ENCODE assay signal across 19 cellular contexts in genomic region chr6:56815436-56815835, GRCh38.
DNase-seq lines count a peak whose midpoint lies in the region; ATAC-seq, FAIRE-seq and TF ChIP-seq lines count a peak whose summit lies in the region.
"Had no signal": no experiment of that assay in that cellular context is flagged by ENCODE, and none has a peak within 500 bp of the region (broad histone marks: within the 10 kb centered on the region; RNA-seq: fewer than 3 reads in every experiment).

No MANE protein-coding gene starts in this region.

- peak; percentile 41; the same call in 2 of the 3 replicates for ATAC-seq in SK-N-SH treated with all-trans-retinoic acid at 6 μM for 48 hours
- ATAC-seq in GM12878: peak; percentile 12; the same call in 1 of the 3 replicates
- ATAC-seq in psoas muscle: peak in 2 of 4 donors; percentile 49 to 52
- ATAC-seq: CD8-positive, alpha-beta T cell had no signal

- DNase-seq in SK-N-SH: no peak
- DNase-seq in HFFc6: no peak
- no peak for DNase-seq in GM12878 (ENCODE audit: low read depth, low spot score)
- DNase-seq in psoas muscle: no peak
- DNase-seq in DMS79 (lab: John Stamatoyannopoulos, UW): no peak
- DNase-seq in activated T-cell treated with anti-CD3 and anti-CD28 coated beads for 4 hours: no peak
- no peak for DNase-seq in GM03348 (ENCODE audit: low spot score)
- DNase-seq: CD8-positive, alpha-beta T cell; GF-D8; MV-4-11; NCI-H187 treated with DMSO at 0.1 percent for 48 hours; NCI-H2171; NCI-H446 treated with DMSO at 0.1 percent for 48 hours; NCI-H774 had no signal

- TF ChIP-seq POLR2A in GM12878 (IDR thresholded peaks at IDR 0.05; ENCODE audit: low read depth, low read length): no peak

- SMC1A ChIA-PET in GM12878 (lab: Charles Lee; ENCODE audit: uncharacterized antibody, unreplicated experiment): interaction anchor here (0.7 to 3.2 kb wide), 21 partner anchors 8 to 154 kb away, joined by 3 to 25 read pairs (median 4); no protein-coding TSS in a partner anchor

- intact Hi-C loops in GM12878 (cut with micrococcal nuclease; ENCODE audit: unreplicated experiment): no loop called here
- intact Hi-C loops in psoas muscle (cut with DNase I): no loop called here

- CTCF ChIA-PET in SK-N-SH (lab: Yijun Ruan, JAX): interaction anchor here (1.3 to 1.9 kb wide), 2 partner anchors 12 to 25 kb away, joined by 3 to 5 read pairs; no protein-coding TSS in a partner anchor
- CTCF ChIA-PET in GM12878 (lab: Yijun Ruan, JAX): interaction anchor here (1.0 to 1.4 kb wide), 5 partner anchors 9 to 115 kb away, joined by 3 to 6 read pairs (median 3); no protein-coding TSS in a partner anchor

- no peak overlapping the region for H2AFZ ChIP-seq in SK-N-SH (ENCODE audit: low read depth)
- no peak overlapping the region for H2AFZ ChIP-seq in GM12878 (ENCODE audit: control insufficient read depth, low read depth, low read length)

- FAIRE-seq in GM12878 (lab: Jason Lieb, UNC): no peak
- FAIRE-seq: HTR-8/SVneo had no signal

- no TSS peak for BruUV-seq in GM12878 (replicated peaks; lab: Mats Ljungman, UMichigan)

- H4K20me1 ChIP-seq in SK-N-SH (ENCODE audit: insufficient read depth) (peaks cover 93% of the 10 kb centered on the region), GM12878 (ENCODE audit: control insufficient read depth, insufficient read depth) (no peaks in the 10 kb centered on the region)

- no peaks in the 10 kb centered on the region for H3K9me2 ChIP-seq in SK-N-SH

- H3K4me2 ChIP-seq in SK-N-SH (no peak overlapping the region), GM12878 (ENCODE audit: control insufficient read depth, insufficient read depth) (no peak overlapping the region)
- H3K4me2 ChIP-seq: BLaER1 had no signal

- peaks cover 9 to 16% of the 10 kb centered on the region in 2 experiments; a peak in 3 of 4 replicates for H3K4me1 ChIP-seq in SK-N-SH (ENCODE audit: control insufficient read depth in 1 of 2, insufficient read depth in 2 of 2, low read depth in 1 of 2, low read length in 1 of 2)
- peaks cover 27% of the 10 kb centered on the region for H3K4me1 ChIP-seq in GM12878 (ENCODE audit: control insufficient read depth, insufficient read depth, low read length)
- peaks cover 71% of the 10 kb centered on the region for H3K4me1 ChIP-seq in psoas muscle
- H3K4me1 ChIP-seq: HAP-1 had no signal

- H3K36me3 Mint-ChIP-seq in HFFc6 (ENCODE audit: low read depth): no peaks in the 10 kb centered on the region; the same call in none of the 2 replicates
- H3K36me3 Mint-ChIP-seq: CD8-positive, alpha-beta T cell had no signal

- POLR2A ChIA-PET in SK-N-SH (lab: Yijun Ruan, JAX) (no interaction called here), GM12878 (lab: Charles Lee) (interaction anchor here (0.6 to 2.9 kb wide), 9 partner anchors 9 to 279 kb away, joined by 3 to 12 read pairs (median 4); no protein-coding TSS in a partner anchor)

- no peak overlapping the region for H3K4me3 ChIP-seq in SK-N-SH (ENCODE audit: low read depth in 2 of 2, low read length in 1 of 2)
- H3K4me3 ChIP-seq in GM12878: no peak overlapping the region
- peak overlapping the region; percentile 45 for H3K4me3 ChIP-seq in psoas muscle
- H3K4me3 ChIP-seq: BLaER1, HAP-1 had no signal

- H3K27ac ChIP-seq in SK-N-SH (ENCODE audit: low read depth in 2 of 2, low read length in 1 of 2) (no peak overlapping the region), GM12878 (ENCODE audit: control insufficient read depth, insufficient read depth) (no peak overlapping the region; the same call in 1 of the 2 replicates), psoas muscle (peak overlapping the region; percentile 78)
- H3K27ac ChIP-seq: BLaER1, HL-60 had no signal

- no peaks in the 10 kb centered on the region for H3K9me3 ChIP-seq in SK-N-SH
- H3K9me3 ChIP-seq in GM12878 (replicated peaks; ENCODE audit: control insufficient read depth, insufficient read depth, low read length): no peaks in the 10 kb centered on the region; the same call in 1 of the 3 replicates
- H3K9me3 ChIP-seq in psoas muscle: no peaks in the 10 kb centered on the region
- H3K9me3 ChIP-seq: BLaER1, HAP-1 had no signal

- peaks cover 69% of the 10 kb centered on the region for H3K4me1 Mint-ChIP-seq in HFFc6 (ENCODE audit: low read depth)

- H3K9ac ChIP-seq in SK-N-SH (no peak overlapping the region), GM12878 (ENCODE audit: control insufficient read depth, insufficient read depth, low read length) (no peak overlapping the region)
- H3K9ac ChIP-seq: BLaER1 had no signal

- peak overlapping the region; percentile 24; the same call in 1 of the 2 replicates for H3K27ac Mint-ChIP-seq in HFFc6
- H3K27ac Mint-ChIP-seq: CD8-positive, alpha-beta T cell had no signal

- in situ Hi-C loops in GM12878 (cut with MboI): no loop called here

- TF ChIP-seq EP300 in SK-N-SH (IDR thresholded peaks at IDR 0.05; ENCODE audit: borderline replicate concordance in 1 of 2, low read depth in 1 of 2, low read length in 1 of 2) (no peak), GM12878 (IDR thresholded peaks at IDR 0.05; ENCODE audit: borderline replicate concordance in 1 of 2, control insufficient read depth in 1 of 2, low read depth in 2 of 2, low read length in 2 of 2) (no peak)

- H3K79me2 ChIP-seq in SK-N-SH (ENCODE audit: insufficient read depth): peaks cover 100% of the 10 kb centered on the region
- peaks cover 84% of the 10 kb centered on the region for H3K79me2 ChIP-seq in GM12878 (ENCODE audit: control insufficient read depth, insufficient read depth, low read length)

- no peak for TF ChIP-seq CTCF in SK-N-SH (IDR thresholded peaks at IDR 0.05)
- no peak for TF ChIP-seq CTCF in HFFc6 (IDR thresholded peaks at IDR 0.05)
- no peak for TF ChIP-seq CTCF in GM12878 (IDR thresholded peaks at IDR 0.05 in 2 of 3, conservative IDR thresholded peaks at IDR 0.05 in 1 of 3; ENCODE audit: control insufficient read depth in 2 of 3, extremely low read depth in 1 of 3, insufficient read depth in 1 of 3, low read depth in 3 of 3, low read length in 3 of 3)
- no peak for TF ChIP-seq CTCF in psoas muscle (IDR thresholded peaks at IDR 0.05)

- H3K36me3 ChIP-seq in SK-N-SH (replicated peaks in 1 of 2; ENCODE audit: control insufficient read depth in 1 of 2, insufficient read depth in 2 of 2, low read length in 1 of 2) (peaks cover 0 to 26% of the 10 kb centered on the region in 2 experiments), GM12878 (ENCODE audit: control insufficient read depth in 2 of 2, insufficient read depth in 2 of 2, low read length in 1 of 2) (peaks cover 0 to 1% of the 10 kb centered on the region in 2 experiments; a peak in 1 of 4 replicates), psoas muscle (ENCODE audit: insufficient read depth in 1 of 2, low read depth in 1 of 2) (no peaks in the 10 kb centered on the region)
- H3K36me3 ChIP-seq: BLaER1, HAP-1 had no signal

- H3K27me3 ChIP-seq in SK-N-SH (ENCODE audit: insufficient read depth): no peaks in the 10 kb centered on the region
- no peaks in the 10 kb centered on the region for H3K27me3 ChIP-seq in GM12878 (replicated peaks in 1 of 2; ENCODE audit: control insufficient read depth in 2 of 2, insufficient read depth in 2 of 2, low read length in 1 of 2)
- H3K27me3 ChIP-seq in psoas muscle (ENCODE audit: insufficient read depth in 3 of 3, low read length in 2 of 3): no peaks in the 10 kb centered on the region
- H3K27me3 ChIP-seq: BLaER1 had no signal

- TF ChIP-seq RAD21 in SK-N-SH (IDR thresholded peaks at IDR 0.05; ENCODE audit: low read length) (no peak), GM12878 (IDR thresholded peaks at IDR 0.05; ENCODE audit: insufficient read depth, low read depth, low read length) (no peak)

- peaks cover 17% of the 10 kb centered on the region for H3F3A ChIP-seq in SK-N-SH (replicated peaks; ENCODE audit: insufficient read depth)

- H3K27me3 Mint-ChIP-seq in HFFc6 (ENCODE audit: insufficient read depth): no peaks in the 10 kb centered on the region; the same call in 1 of the 2 replicates

- H3K9me3 Mint-ChIP-seq in HFFc6: no peaks in the 10 kb centered on the region
- H3K9me3 Mint-ChIP-seq: CD8-positive, alpha-beta T cell had no signal

- RAD21 ChIA-PET in GM12878 (lab: Charles Lee; ENCODE audit: unreplicated experiment): interaction anchor here (1.1 to 1.8 kb wide), 7 partner anchors 18 to 102 kb away, joined by 3 to 13 read pairs (median 4); no protein-coding TSS in a partner anchor

- H3K4me3 Mint-ChIP-seq in HFFc6: no peak overlapping the region
- H3K4me3 Mint-ChIP-seq: CD8-positive, alpha-beta T cell had no signal

TF ChIP-seq in SK-N-SH, 30 proteins besides CTCF, POLR2A, EP300 and RAD21 (continues in another document):
- TF ChIP-seq ELF1 (IDR thresholded peaks at IDR 0.05) (no peak), RCOR1 (IDR thresholded peaks at IDR 0.05; ENCODE audit: low read length) (no peak), MXI1 (IDR thresholded peaks at IDR 0.05; ENCODE audit: low read depth, low read length) (no peak), NRF1 (IDR thresholded peaks at IDR 0.05; ENCODE audit: low read depth, low read length) (no peak), SMC3 (IDR thresholded peaks at IDR 0.05; ENCODE audit: low read depth, low read length) (no peak)
- TF ChIP-seq, protein P1, sequence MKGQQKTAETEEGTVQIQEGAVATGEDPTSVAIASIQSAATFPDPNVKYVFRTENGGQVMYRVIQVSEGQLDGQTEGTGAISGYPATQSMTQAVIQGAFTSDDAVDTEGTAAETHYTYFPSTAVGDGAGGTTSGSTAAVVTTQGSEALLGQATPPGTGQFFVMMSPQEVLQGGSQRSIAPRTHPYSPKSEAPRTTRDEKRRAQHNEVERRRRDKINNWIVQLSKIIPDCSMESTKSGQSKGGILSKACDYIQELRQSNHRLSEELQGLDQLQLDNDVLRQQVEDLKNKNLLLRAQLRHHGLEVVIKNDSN (IDR thresholded peaks at IDR 0.05; ENCODE audit: borderline replicate concordance, low read depth): no peak

TF ChIP-seq in GM12878, 131 proteins besides CTCF, POLR2A, EP300 and RAD21 (continues in another document):
- TF ChIP-seq LARP7 (IDR thresholded peaks at IDR 0.05): no peak
